Comparison of ENCODE assay signal across 12 cellular contexts in genomic region chr11:56740886-56741285, GRCh38. TPM values are rescaled to one million over a fixed set of nuclear protein-coding genes. Genes with fewer than 3 reads are reported as not detected.
"Had no signal": no experiment of that assay in that cellular context is flagged by ENCODE, and none has a peak within 500 bp of the region (broad histone marks: within the 10 kb centered on the region; RNA-seq: fewer than 3 reads in every experiment).

No MANE protein-coding gene starts in this region.

- FAIRE-seq: H54 had no signal

- DNase-seq: GM23248, GOT3, H7, H9, HCEC 1CT, HFFc6 had no signal

- H3K9me3 ChIP-seq: HAP-1 had no signal

- H3K27ac ChIP-seq: GM23248 had no signal

- H3K36me3 ChIP-seq: HAP-1 had no signal

- H3K4me1 ChIP-seq: HAP-1 had no signal

- ATAC-seq: GM23338, HCT116 had no signal

- H2AFZ ChIP-seq: GM23248, GM23338 had no signal

- H3K4me2 ChIP-seq: GM23338 had no signal

- H3K9ac ChIP-seq: GM23248 had no signal

- H3K4me3 ChIP-seq: GM23248, GM23338, HAP-1 had no signal

RNA-seq across cellular contexts. Expression of gene OR9G4, which starts 7.6 kb away (rescaled TPM):
- total RNA-seq: GM23248, GM23338, H1, H4, H7, H9, HFFc6 had no signal
- polyA plus RNA-seq: GM23248, GM23338, H1 had no signal

RNA-seq across cellular contexts. Expression of gene OR9G1, which starts 42.0 kb away (rescaled TPM):
- total RNA-seq: GM23248, GM23338, H1, H4, H7, H9, HFFc6 had no signal
- polyA plus RNA-seq: GM23248, GM23338, H1 had no signal
